Comparison of ENCODE assay signal across 9 cellular contexts in genomic region chr12:70919597-70920035, GRCh38. TPM values are rescaled to one million over a fixed set of nuclear protein-coding genes. Genes with fewer than 3 reads are reported as not detected.
DNase-seq lines count a peak whose midpoint lies in the region; ATAC-seq and TF ChIP-seq lines count a peak whose summit lies in the region.
"Had no signal": no experiment of that assay in that cellular context is flagged by ENCODE, and none has a peak within 500 bp of the region (broad histone marks: within the 10 kb centered on the region; RNA-seq: fewer than 3 reads in every experiment).

No MANE protein-coding gene starts in this region.

- no peak overlapping the region for H3T11ph ChIP-seq in H9 (ENCODE audit: low read length)

- H4K5ac ChIP-seq in H9 (ENCODE audit: insufficient read length, low read depth, low read length): no peak overlapping the region

- peak overlapping the region; percentile 99 for H3K4me2 ChIP-seq in H9 (ENCODE audit: insufficient read depth, insufficient read length, low read length)

- H4K8ac ChIP-seq in H9 (replicated peaks; ENCODE audit: insufficient read length, low read depth, low read length): no peak overlapping the region

- no peak overlapping the region for H2BK12ac ChIP-seq in H9 (ENCODE audit: insufficient read length, low read depth, low read length)

- no peaks in the 10 kb centered on the region for H3K9me3 ChIP-seq in H9 (ENCODE audit: control insufficient read depth, low read depth, low read length)

- no peak overlapping the region for H2BK5ac ChIP-seq in H9 (ENCODE audit: insufficient read length, low read length)

- H3K9me3 Mint-ChIP-seq in H9: no peaks in the 10 kb centered on the region

- no peak for TF ChIP-seq CTCF in H9 (conservative IDR thresholded peaks at IDR 0.05)
- no peak for TF ChIP-seq CTCF in epithelial cell of esophagus (IDR thresholded peaks at IDR 0.05; ENCODE audit: insufficient read depth, low read depth, low read length, missing control alignments)
- no peak for TF ChIP-seq CTCF in lower leg skin (IDR thresholded peaks at IDR 0.05)

- TF ChIP-seq POLR2A in lower leg skin (IDR thresholded peaks at IDR 0.05): no peak

- no peak overlapping the region for H2BK120ac ChIP-seq in H9 (ENCODE audit: low read depth, low read length, poor library complexity, severe bottlenecking)

- WGBS in H9 (ENCODE audit: extremely low coverage, insufficient read length, low lambda C conversion rate): no CpG with 5 or more reads among the region's 10 CpGs
- 14% methylated on average over 10 of the region's 10 CpGs for WGBS in lower leg skin, 2 donors

- H3K79me1 ChIP-seq in H9 (ENCODE audit: insufficient read depth, low read depth, low read length, poor library complexity, severe bottlenecking): no peaks in the 10 kb centered on the region

- no peak overlapping the region for H3K18ac ChIP-seq in H9 (ENCODE audit: insufficient read length, low read depth, low read length)

- no peak overlapping the region for H3K4me3 ChIP-seq in epithelial cell of esophagus (ENCODE audit: low read length)
- H3K4me3 ChIP-seq in lower leg skin (ENCODE audit: low read depth, poor library complexity, severe bottlenecking): no peak overlapping the region

- no peak overlapping the region for H3K27ac ChIP-seq in H9 (ENCODE audit: insufficient read length, low read depth, low read length)

- intact Hi-C loops in posterior vena cava (cut with DNase I): no loop called here
- intact Hi-C loops in lower leg skin (cut with DNase I; ENCODE audit: low total_unique reads): no loop called here

- peaks cover 31% of the 10 kb centered on the region for H3K27me3 Mint-ChIP-seq in H9 (ENCODE audit: low read depth)

- H3K4ac ChIP-seq in H9 (ENCODE audit: low read depth, low read length): no peak overlapping the region

- no peak overlapping the region for H3K14ac ChIP-seq in H9 (ENCODE audit: insufficient read depth, low read length)

- no peak overlapping the region for H2BK20ac ChIP-seq in H9 (ENCODE audit: low read depth, low read length, poor library complexity, severe bottlenecking)

- no peak overlapping the region for H4K91ac ChIP-seq in H9 (ENCODE audit: insufficient read length, low read depth, low read length)

- H3K4me1 Mint-ChIP-seq in H9: peaks cover 13 to 14% of the 10 kb centered on the region in 2 experiments
- H3K4me1 Mint-ChIP-seq: central memory CD8-positive, alpha-beta T cell had no signal

- H3K23ac ChIP-seq in H9 (ENCODE audit: insufficient read length, low read depth, low read length): no peak overlapping the region

- H3K4me3 Mint-ChIP-seq in H9: peak overlapping the region; percentile 80 to 82
- H3K4me3 Mint-ChIP-seq: central memory CD8-positive, alpha-beta T cell had no signal

- H2AFZ ChIP-seq in H9 (ENCODE audit: low read length): no peak overlapping the region

- no peaks in the 10 kb centered on the region for H3K79me2 ChIP-seq in H9 (ENCODE audit: insufficient read depth, low read length)

- H3K4me1 ChIP-seq in H9 (ENCODE audit: insufficient read depth, low read length): peaks cover 2% of the 10 kb centered on the region; the same call in 1 of the 2 replicates

- no peaks in the 10 kb centered on the region for H4K20me1 ChIP-seq in H9 (ENCODE audit: control insufficient read depth, insufficient read depth, insufficient read length)

- no peak overlapping the region for H2AK5ac ChIP-seq in H9 (ENCODE audit: insufficient read length, low read length)

- no peak overlapping the region for H3K9ac ChIP-seq in H9 (ENCODE audit: extremely low read depth, insufficient read length, low read length)

- no peak overlapping the region for H3K56ac ChIP-seq in H9 (ENCODE audit: insufficient read length, low read depth, low read length)

- ATAC-seq in GM21786 (IDR thresholded peaks at IDR 0.05; ENCODE audit: unreplicated experiment) (no peak), GM19328 (IDR thresholded peaks at IDR 0.05; ENCODE audit: unreplicated experiment) (no peak)

- H3K27me3 ChIP-seq in H9 (ENCODE audit: insufficient read depth, low read length): no peaks in the 10 kb centered on the region; the same call in 1 of the 2 replicates

- DNase-seq in H9 (peak; percentile 75), NCI-H748 (lab: John Stamatoyannopoulos, UW; ENCODE audit: unreplicated experiment) (peak; percentile 67), epithelial cell of esophagus (ENCODE audit: low read depth) (peak; percentile 35), posterior vena cava (ENCODE audit: low spot score) (peak; percentile 47), lower leg skin (ENCODE audit: low spot score in 2 of 2) (no peak)
- DNase-seq: GF-D8 had no signal

- H2BK15ac ChIP-seq in H9 (ENCODE audit: low read depth, low read length): no peak overlapping the region

- H3K27ac Mint-ChIP-seq in H9: no peak overlapping the region

- H3K36me3 Mint-ChIP-seq in H9 (ENCODE audit: insufficient read depth in 1 of 3, low read depth in 3 of 3): no peaks in the 10 kb centered on the region; a peak in 1 of 7 replicates

- H3K23me2 ChIP-seq in H9 (ENCODE audit: insufficient read length, low read depth, low read length, poor library complexity, severe bottlenecking): peaks cover 9% of the 10 kb centered on the region

RNA-seq across cellular contexts. Expression of gene PTPRR, which starts 0.9 kb away (rescaled TPM):
- total RNA-seq in H9 (2021) (0.22 and 0.24 TPM in 2 replicates), posterior vena cava (under 1 TPM in 1 of 2 donors, not detected in 1; 0.52 TPM), lower leg skin (under 1 TPM in 1 of 4 donors, not detected in 3; 0.15 TPM)

Comparison
In these comparisons a context has a peak if more than half of its experiments do, and no peak if none do; other contexts are left out.
1. DNase-seq: peak in H9 (single experiment), NCI-H748 (single experiment), epithelial cell of esophagus (single experiment) and posterior vena cava (single experiment); none in lower leg skin (0 of 2).